Comparison of ENCODE assay signal across 9 cellular contexts in genomic region chr1:59316497-59317128, GRCh38. TPM values are rescaled to one million over a fixed set of nuclear protein-coding genes. Genes with fewer than 3 reads are reported as not detected.
A peak's percentile ranks its signal among the peaks of the same experiment; 100 is the strongest.
DNase-seq lines count a peak whose midpoint lies in the region; ATAC-seq lines count a peak whose summit lies in the region.
"Had no signal": no experiment of that assay in that cellular context is flagged by ENCODE, and none has a peak within 500 bp of the region (broad histone marks: within the 10 kb centered on the region; RNA-seq: fewer than 3 reads in every experiment).

No MANE protein-coding gene starts in this region.

- ATAC-seq in GM19452 (IDR thresholded peaks at IDR 0.05; ENCODE audit: unreplicated experiment) (peak; percentile 66), right cardiac atrium (peak in 1 of 2 donors; percentile 31)
- ATAC-seq in stimulated activated naive CD8-positive, alpha-beta T cell treated with anti-CD3 and anti-CD28 coated beads, Interleukin-15, Interleukin-2, amounts not matched to agents 100 U/mL and 50 U/mL, for 24 hours = peak; percentile 46

- no peak overlapping the region for H3K4me3 ChIP-seq in right cardiac atrium (ENCODE audit: low read length)

- DNase-seq in MV-4-11 (lab: John Stamatoyannopoulos, UW) = peak; percentile 48
- DNase-seq in right cardiac atrium = no peak
- DNase-seq in stimulated activated naive CD8-positive, alpha-beta T cell treated with anti-CD3 and anti-CD28 coated beads, Interleukin-15, Interleukin-2, amounts not matched to agents 100 U/mL and 50 U/mL, for 24 hours = no peak
- no peak for DNase-seq in KG1 (lab: John Stamatoyannopoulos, UW)
- no peak for DNase-seq in stimulated activated naive CD4-positive, alpha-beta T cell treated with Interleukin-2 at 50 U/mL for 16 hours (lab: John Stamatoyannopoulos, UW)
- no peak for DNase-seq in NCI-H1417 treated with DMSO at 0.1 percent for 48 hours (lab: John Stamatoyannopoulos, UW)
- DNase-seq in NCI-H2081 treated with DMSO at 0.1 percent for 48 hours (lab: John Stamatoyannopoulos, UW) = no peak
- DNase-seq: H9 had no signal

- H3K27me3 ChIP-seq in right cardiac atrium (ENCODE audit: control insufficient read depth, insufficient read depth) = no peaks in the 10 kb centered on the region

- WGBS in right cardiac atrium = 42% methylated on average over 6 of the region's 6 CpGs

- H3K27ac ChIP-seq in right cardiac atrium (ENCODE audit: low read length) = peak overlapping the region; percentile 22

- intact Hi-C loops in right cardiac atrium (cut with DNase I) = no loop called here

- H3K9me3 ChIP-seq in right cardiac atrium (ENCODE audit: control insufficient read depth, low read length) = no peaks in the 10 kb centered on the region

- no peaks in the 10 kb centered on the region for H3K4me1 ChIP-seq in right cardiac atrium (ENCODE audit: control insufficient read depth, insufficient read depth, low read length)

RNA-seq across cellular contexts. Expression of gene FGGY, which starts 19.7 kb away (rescaled TPM):
- 10 to 100 TPM; 17.4 to 20.5 (median 20.2) TPM for total RNA-seq in right cardiac atrium
- polyA plus RNA-seq in right cardiac atrium = 10.0 TPM
